Comparison of ENCODE assay signal across 8 cellular contexts in genomic region chr16:87316923-87317765, GRCh38. TPM values are rescaled to one million over a fixed set of nuclear protein-coding genes. Genes with fewer than 3 reads are reported as not detected.
A peak's percentile ranks its signal among the peaks of the same experiment; 100 is the strongest.
DNase-seq lines count a peak whose midpoint lies in the region; ATAC-seq and TF ChIP-seq lines count a peak whose summit lies in the region.

TSS of gene C16orf95 (minus strand) at chr16:87317392. CDS start at chr16:87317242, 150 bp downstream.

- H3K9me2 ChIP-seq in PC-3 (replicated peaks; ENCODE audit: low read length) = no peaks in the 10 kb centered on the region

- no peaks in the 10 kb centered on the region for H3F3A ChIP-seq in PC-3 (ENCODE audit: low read length, unreplicated experiment)

- H3K9me3 Mint-ChIP-seq in activated T-cell treated with anti-CD3 and anti-CD28 coated beads, Interleukin-2, amount 50 U/mL, for 24 hours = no peaks in the 10 kb centered on the region

- TSS peak; percentile 73 for BruUV-seq in PC-3 (replicated peaks; lab: Mats Ljungman, UMichigan)

- peak within 1 kb of the TSS; percentile 95 for H2AFZ ChIP-seq in DND-41 (ENCODE audit: low read depth, low read length)
- peak within 1 kb of the TSS; percentile 86 for H2AFZ ChIP-seq in PC-3 (ENCODE audit: low read length)

- H3K4me3 ChIP-seq in DND-41 (ENCODE audit: low read depth in 1 of 2, low read length in 2 of 2) (peak within 1 kb of the TSS; percentile 87 to 95), PC-3 (ENCODE audit: low read length) (peak within 1 kb of the TSS; percentile 99), esophagus (ENCODE audit: low read depth in 1 of 2, low read length in 2 of 2) (peak within 1 kb of the TSS; percentile 78 to 85), mucosa of stomach (ENCODE audit: low read length) (peak within 1 kb of the TSS; percentile 71)

- peak within 1 kb of the TSS; percentile 94 for H3K27ac ChIP-seq in DND-41 (ENCODE audit: low read length)
- peak within 1 kb of the TSS; percentile 90 for H3K27ac ChIP-seq in PC-3 (ENCODE audit: low read length)
- peak within 1 kb of the TSS; percentile 87 to 98 for H3K27ac ChIP-seq in esophagus (ENCODE audit: low read depth in 2 of 2, low read length in 1 of 2)

- CTCF ChIA-PET in PC-3 (lab: Charles Lee) = no interaction called here

- TF ChIP-seq CTCF in DND-41 (IDR thresholded peaks at IDR 0.05; ENCODE audit: borderline replicate concordance, extremely low read depth, low read length, poor library complexity, severe bottlenecking) = peak; percentile 56
- TF ChIP-seq CTCF in PC-3 (conservative IDR thresholded peaks at IDR 0.05; ENCODE audit: low read depth, low read length) = peak; percentile 55

- no peaks in the 10 kb centered on the region for H3K9me3 ChIP-seq in DND-41 (ENCODE audit: insufficient read depth, low read length, severe bottlenecking)
- no peaks in the 10 kb centered on the region for H3K9me3 ChIP-seq in PC-3 (ENCODE audit: low read length)
- no peaks in the 10 kb centered on the region for H3K9me3 ChIP-seq in esophagus (ENCODE audit: control insufficient read depth in 2 of 2, insufficient read depth in 1 of 2, low read depth in 1 of 2, low read length in 1 of 2)
- no peaks in the 10 kb centered on the region for H3K9me3 ChIP-seq in mucosa of stomach (ENCODE audit: control insufficient read depth, low read length)

- intact Hi-C loops in PC-3 (cut with micrococcal nuclease) = loop anchor here (5.0 kb wide), 1 partner anchor 75 kb away; the partner anchor contains the start of gene MAP1LC3B

- H3K27me3 ChIP-seq in DND-41 (ENCODE audit: insufficient read depth, low read length, poor library complexity) = no peaks in the 10 kb centered on the region
- H3K27me3 ChIP-seq in PC-3 (ENCODE audit: low read length) = no peaks in the 10 kb centered on the region
- no peaks in the 10 kb centered on the region for H3K27me3 ChIP-seq in esophagus (ENCODE audit: control insufficient read depth in 1 of 2, insufficient read depth in 2 of 2, low read length in 2 of 2)
- no peaks in the 10 kb centered on the region for H3K27me3 ChIP-seq in mucosa of stomach (ENCODE audit: control insufficient read depth, insufficient read depth, low read length)

- H3K36me3 Mint-ChIP-seq in activated T-cell treated with anti-CD3 and anti-CD28 coated beads, Interleukin-2, amount 50 U/mL, for 24 hours (ENCODE audit: low read depth) = peaks cover 25% of the 10 kb centered on the region

- H3K9ac ChIP-seq in DND-41 (ENCODE audit: low read depth, low read length) (peak within 1 kb of the TSS; percentile 96), PC-3 (ENCODE audit: low read length) (peak within 1 kb of the TSS; percentile 100), mucosa of stomach (ENCODE audit: low read length) (peak within 1 kb of the TSS; percentile 98)

- H3K27me3 Mint-ChIP-seq in activated T-cell treated with anti-CD3 and anti-CD28 coated beads, Interleukin-2, amount 50 U/mL, for 24 hours = no peaks in the 10 kb centered on the region

- H3K4me2 ChIP-seq in DND-41 (ENCODE audit: insufficient read depth, low read length) (peak within 1 kb of the TSS; percentile 95), PC-3 (ENCODE audit: low read length) (peak within 1 kb of the TSS; percentile 98)

- H3K27ac Mint-ChIP-seq in activated T-cell treated with anti-CD3 and anti-CD28 coated beads, Interleukin-2, amount 50 U/mL, for 24 hours = peak within 1 kb of the TSS; percentile 99

- peak within 1 kb of the TSS; percentile 95 for H3K4me3 Mint-ChIP-seq in activated T-cell treated with anti-CD3 and anti-CD28 coated beads, Interleukin-2, amount 50 U/mL, for 24 hours

- peaks cover 23% of the 10 kb centered on the region for H3K4me1 ChIP-seq in DND-41 (ENCODE audit: insufficient read depth, low read length)
- peaks cover 8% of the 10 kb centered on the region for H3K4me1 ChIP-seq in PC-3 (ENCODE audit: insufficient read depth, low read length)
- peaks cover 0 to 6% of the 10 kb centered on the region in 2 donors for H3K4me1 ChIP-seq in esophagus (ENCODE audit: control insufficient read depth in 2 of 2, insufficient read depth in 2 of 2, low read length in 1 of 2)
- H3K4me1 ChIP-seq in mucosa of stomach (ENCODE audit: control insufficient read depth, insufficient read depth, low read length) = peaks cover 8% of the 10 kb centered on the region

- H3K4me1 Mint-ChIP-seq in activated T-cell treated with anti-CD3 and anti-CD28 coated beads, Interleukin-2, amount 50 U/mL, for 24 hours (ENCODE audit: low read depth) = peaks cover 20% of the 10 kb centered on the region

- H3K36me3 ChIP-seq in DND-41 (ENCODE audit: insufficient read depth, low read length) (peaks cover 10% of the 10 kb centered on the region), PC-3 (ENCODE audit: low read depth, low read length) (no peaks in the 10 kb centered on the region), esophagus (ENCODE audit: control insufficient read depth in 2 of 2, insufficient read depth in 2 of 2, low read length in 1 of 2) (no peaks in the 10 kb centered on the region), mucosa of stomach (ENCODE audit: control insufficient read depth, insufficient read depth, low read length) (no peaks in the 10 kb centered on the region)

- WGBS in esophagus, 2 donors = 0% methylated on average over 64 to 65 of the region's 65 CpGs

- H4K20me1 ChIP-seq in DND-41 (ENCODE audit: insufficient read depth, low read length) (0 out of 2 replicates have a peak, but pooled peaks cover 5% of the 10 kb centered on the region), PC-3 (ENCODE audit: low read length) (no peaks in the 10 kb centered on the region)

- in situ Hi-C loops in KBM-7 (cut with MboI; ENCODE audit: low pct_unique_long_range_greater_than_20kb, low sequenced_read_pairs) = no loop called here

- H3K79me2 ChIP-seq in DND-41 (ENCODE audit: insufficient read depth, low read length) = peaks cover 20% of the 10 kb centered on the region
- peaks cover 18% of the 10 kb centered on the region for H3K79me2 ChIP-seq in PC-3 (ENCODE audit: low read length)

- peak; percentile 96 for ATAC-seq in DND-41 (ENCODE audit: insufficient read depth, low read depth)
- ATAC-seq in GM21723 (IDR thresholded peaks at IDR 0.05; ENCODE audit: unreplicated experiment) = peak; percentile 91
- peak; percentile 92 for ATAC-seq in PC-3

- peak; percentile 97 for DNase-seq in DND-41
- DNase-seq in KBM-7 = peak; percentile 94
- peak; percentile 94 for DNase-seq in PC-3
- peak; percentile 99 for DNase-seq in activated T-cell treated with anti-CD3 and anti-CD28 coated beads, Interleukin-2, amount 50 U/mL, for 24 hours
- peak; percentile 98 for DNase-seq in stimulated activated CD8-positive, alpha-beta memory T cell treated with anti-CD3 and anti-CD28 coated beads, Interleukin-4, amount 100 ng/mL, for 48 hours

- POLR2A ChIA-PET in PC-3 (lab: Charles Lee; ENCODE audit: unreplicated experiment) = interaction anchor here (0.5 to 0.6 kb wide), 3 partner anchors 40 to 816 kb away, joined by 3 to 5 read pairs (median 3); no protein-coding TSS in a partner anchor

RNA-seq across cellular contexts. Expression of gene C16orf95, which starts in this region (rescaled TPM):
- 2.4 and 3.3 TPM in 2 replicates for total RNA-seq in PC-3 (2014; rRNA removed)
- polyA plus RNA-seq in esophagus = 1 to 10 TPM; 3.4 to 3.8 TPM

Comparison
In these comparisons a context has a peak if more than half of its experiments do, and no peak if none do; other contexts are left out.
1. Peak in every context shown above with its lines: DNase-seq, ATAC-seq, H3K4me3 ChIP-seq and H3K27ac ChIP-seq.